In the genomic region with DNA sequence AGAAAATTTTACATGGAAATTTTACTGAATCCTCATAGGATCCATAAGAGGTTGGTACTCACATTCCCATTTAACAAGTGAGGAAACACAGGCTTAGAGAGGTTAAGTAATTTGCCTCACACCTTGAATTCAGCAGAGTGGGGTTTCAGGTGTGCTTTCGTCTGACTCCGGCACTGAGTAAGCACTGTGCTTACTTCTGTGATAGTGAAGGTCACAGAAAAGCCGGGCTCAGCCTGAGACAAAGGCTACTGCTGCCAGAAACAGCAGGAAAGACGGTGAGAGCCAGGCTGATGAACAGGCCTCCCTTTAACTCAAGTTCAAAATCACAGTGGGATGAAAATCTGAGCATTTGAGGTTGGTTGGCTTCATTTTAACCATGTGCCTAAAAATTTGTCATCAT, we compare ENCODE assay signal across 1 cellular context.
TF ChIP-seq lines count a peak whose summit lies in the region.

No MANE protein-coding gene starts in this region.

TF ChIP-seq in IMR-90, 13 proteins besides CTCF, POLR2A, EP300 and RAD21:
- TF ChIP-seq MAFK (IDR thresholded peaks at IDR 0.05; ENCODE audit: low read depth, low read length) (no peak), BHLHE40 (IDR thresholded peaks at IDR 0.05; ENCODE audit: low read depth, low read length) (no peak), RFX5 (IDR thresholded peaks at IDR 0.05; ENCODE audit: low read depth, low read length) (no peak), MXI1 (IDR thresholded peaks at IDR 0.05; ENCODE audit: borderline replicate concordance, low read depth, low read length) (no peak), SMC3 (IDR thresholded peaks at IDR 0.05; ENCODE audit: low read depth, low read length) (no peak)
